Comparison of ENCODE assay signal across 30 cellular contexts in the genomic region with DNA sequence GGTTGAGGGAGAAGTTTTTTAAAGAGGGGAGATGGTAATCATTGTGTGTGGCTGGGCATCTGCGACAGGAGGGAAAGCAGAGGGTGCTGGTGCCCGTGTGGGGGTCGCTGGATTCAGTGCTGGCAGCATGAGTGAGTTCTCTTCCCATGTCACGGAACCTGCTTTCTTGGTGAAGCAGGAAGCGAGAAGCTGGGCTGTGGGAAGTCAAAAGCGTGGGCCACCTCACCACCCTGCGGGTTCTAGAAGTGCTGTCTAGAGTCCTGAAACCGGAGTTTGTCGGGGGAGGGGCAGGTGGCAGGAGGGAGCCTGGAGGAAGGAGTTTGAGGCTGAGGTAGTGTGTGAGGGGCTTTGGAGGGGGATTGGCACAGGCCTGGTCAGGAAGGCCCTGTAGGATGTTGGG. TPM values are rescaled to one million over a fixed set of nuclear protein-coding genes. Genes with fewer than 3 reads are reported as not detected.
DNase-seq lines count a peak whose midpoint lies in the region; ATAC-seq, FAIRE-seq and TF ChIP-seq lines count a peak whose summit lies in the region.
"Had no signal": no experiment of that assay in that cellular context is flagged by ENCODE, and none has a peak within 500 bp of the region (broad histone marks: within the 10 kb centered on the region; RNA-seq: fewer than 3 reads in every experiment).

No MANE protein-coding gene starts in this region.

- peaks cover 8% of the 10 kb centered on the region for H3K4me1 Mint-ChIP-seq in T-helper 17 cell
- H3K4me1 Mint-ChIP-seq in effector memory CD8-positive, alpha-beta T cell (ENCODE audit: low read depth in 2 of 2) = peaks cover 6 to 12% of the 10 kb centered on the region in 2 donors
- H3K4me1 Mint-ChIP-seq: brain, nephron had no signal

- peak overlapping the region; percentile 57 for H3K27ac Mint-ChIP-seq in T-helper 17 cell
- peak overlapping the region; percentile 61 to 82 for H3K27ac Mint-ChIP-seq in effector memory CD8-positive, alpha-beta T cell
- H3K27ac Mint-ChIP-seq: nephron, T-cell had no signal

- DNase-seq in HepG2 (ENCODE audit: low spot score) (no peak), right lobe of liver (no peak), T-helper 17 cell (no peak), NCI-H526 treated with DMSO at 0.1 percent for 48 hours (lab: John Stamatoyannopoulos, UW) (no peak)
- DNase-seq in effector memory CD8-positive, alpha-beta T cell = no peak
- DNase-seq in stimulated activated naive CD4-positive, alpha-beta T cell treated with Interleukin-2 at 50 U/mL for 16 hours (lab: John Stamatoyannopoulos, UW) = no peak
- no peak for DNase-seq in activated effector memory CD4-positive, alpha-beta T cell treated with Interleukin-2 at 50 U/mL for 16 hours
- DNase-seq in NK-92 treated with Interleukin-12 subunit alpha and Interleukin-12 subunit beta, amount 100 ng/mL, for 24 hours (lab: John Stamatoyannopoulos, UW) = no peak
- DNase-seq: ACHN; activated CD4-positive, alpha-beta T cell treated with anti-CD3 and anti-CD28 coated beads for 1 hour; effector CD8-positive, alpha-beta T cell; foreskin melanocyte; HCEC 1CT; hippocampal formation; KG1; left ventricle myocardium superior; midbrain; NCI-H1436; NCI-H510A; T-cell; testis; uterus had no signal

- H3K27me3 ChIP-seq in HepG2 (ENCODE audit: control insufficient read depth in 1 of 2, insufficient read depth in 2 of 2, low read length in 2 of 2) = no peaks in the 10 kb centered on the region
- H3K27me3 ChIP-seq in right lobe of liver = no peaks in the 10 kb centered on the region
- H3K27me3 ChIP-seq: esophagus muscularis mucosa, pancreas, testis, uterus had no signal

- no peak for TF ChIP-seq POLR2A in HepG2 (IDR thresholded peaks at IDR 0.05; ENCODE audit: insufficient read depth in 1 of 2, low read depth in 2 of 2, low read length in 2 of 2)
- TF ChIP-seq POLR2A in right lobe of liver (IDR thresholded peaks at IDR 0.05) = no peak

- TF ChIP-seq CTCF in HepG2 (CRISPR knock-in tag; IDR thresholded peaks at IDR 0.05) (no peak), right lobe of liver (IDR thresholded peaks at IDR 0.05) (no peak)

- H3K9me3 Mint-ChIP-seq in effector memory CD8-positive, alpha-beta T cell = no peaks in the 10 kb centered on the region
- H3K9me3 Mint-ChIP-seq: brain, nephron, T-cell had no signal

- CTCF ChIA-PET in HepG2 (lab: Yijun Ruan, JAX; ENCODE audit: low intra/inter-chr PET ratio, low total read pairs) = no interaction called here

- H3K79me2 ChIP-seq in HepG2 (ENCODE audit: insufficient read depth, low read length) = no peaks in the 10 kb centered on the region

- no peaks in the 10 kb centered on the region for H3K9me3 ChIP-seq in HepG2 (ENCODE audit: low read length)
- H3K9me3 ChIP-seq in right lobe of liver = no peaks in the 10 kb centered on the region
- no peaks in the 10 kb centered on the region for H3K9me3 ChIP-seq in T-helper 17 cell (ENCODE audit: control insufficient read depth, low read length, poor library complexity, severe bottlenecking)
- H3K9me3 ChIP-seq: esophagus muscularis mucosa, pancreas, testis, uterus had no signal

- H3K27ac ChIP-seq in HepG2 (ENCODE audit: extremely low read length, insufficient read depth, low read length) (no peak overlapping the region), right lobe of liver (no peak overlapping the region)
- H3K27ac ChIP-seq: esophagus muscularis mucosa, pancreas, testis, uterus had no signal

- POLR2A ChIA-PET in HepG2 (lab: Yijun Ruan, JAX) = no interaction called here

- H3K4me2 ChIP-seq in HepG2 (ENCODE audit: low read depth, low read length) = no peak overlapping the region

- no peak for TF ChIP-seq RAD21 in HepG2 (CRISPR knock-in tag; IDR thresholded peaks at IDR 0.05)

- in situ Hi-C loops in HepG2 (cut with HindIII; ENCODE audit: extremely low pct_ligation_motif_present, low pct_unique_long_range_greater_than_20kb) = no loop called here

- H2AFZ ChIP-seq in HepG2 (ENCODE audit: low read length) = no peak overlapping the region

- H3K4me1 ChIP-seq in HepG2 (ENCODE audit: insufficient read depth, low read length) = no peaks in the 10 kb centered on the region
- no peaks in the 10 kb centered on the region for H3K4me1 ChIP-seq in right lobe of liver
- H3K4me1 ChIP-seq: esophagus muscularis mucosa, pancreas, testis, uterus had no signal

- peak overlapping the region; percentile 45 for H3K4me3 Mint-ChIP-seq in T-helper 17 cell
- no peak overlapping the region for H3K4me3 Mint-ChIP-seq in effector memory CD8-positive, alpha-beta T cell
- H3K4me3 Mint-ChIP-seq: brain, nephron, T-cell had no signal

- H3K36me3 ChIP-seq in HepG2 (replicated peaks in 1 of 2; ENCODE audit: control insufficient read depth in 1 of 2, insufficient read depth in 2 of 2, low read length in 2 of 2) (peaks cover 5 to 24% of the 10 kb centered on the region in 2 experiments), right lobe of liver (peaks cover 0 to 40% (median 17%) of the 10 kb centered on the region in 4 donors)
- H3K36me3 ChIP-seq: uterus had no signal

- H4K20me1 ChIP-seq in HepG2 (ENCODE audit: insufficient read depth, low read length) = no peaks in the 10 kb centered on the region

- TF ChIP-seq EP300 in HepG2 (IDR thresholded peaks at IDR 0.05; ENCODE audit: low read depth in 2 of 2, low read length in 2 of 2) (no peak), HepG2 (CRISPR knock-in tag; IDR thresholded peaks at IDR 0.05; ENCODE audit: borderline replicate concordance) (no peak)

- intact Hi-C loops in HepG2 (cut with micrococcal nuclease; ENCODE audit: unreplicated experiment) (no loop called here), right lobe of liver (cut with DNase I) (no loop called here)

- no peak overlapping the region for H3K9ac ChIP-seq in HepG2 (ENCODE audit: insufficient read depth, low read depth, low read length)

- H3K4me3 ChIP-seq in HepG2 (replicated peaks in 1 of 3; ENCODE audit: insufficient read depth in 1 of 3, low read depth in 2 of 3, low read length in 3 of 3) (no peak overlapping the region), right lobe of liver (no peak overlapping the region)
- H3K4me3 ChIP-seq: esophagus muscularis mucosa, GM12878, pancreas, testis, uterus had no signal

- no peak for FAIRE-seq in HepG2 (lab: Jason Lieb, UNC)
- FAIRE-seq: D721Med, GM12878, pancreas had no signal

- H3K27me3 Mint-ChIP-seq in T-helper 17 cell = no peaks in the 10 kb centered on the region
- H3K27me3 Mint-ChIP-seq in effector memory CD8-positive, alpha-beta T cell = no peaks in the 10 kb centered on the region
- H3K27me3 Mint-ChIP-seq: T-cell had no signal

- no peak for ATAC-seq in HepG2
- no peak for ATAC-seq in right lobe of liver
- ATAC-seq in T-helper 17 cell = no peak
- ATAC-seq in effector memory CD8-positive, alpha-beta T cell (replicated peaks) = no peak
- ATAC-seq: GM12878, left ventricle myocardium superior, T-cell had no signal

- WGBS in HepG2 (ENCODE audit: low lambda C conversion rate) = 98% methylated on average over 9 of the region's 9 CpGs
- 92% methylated on average over 6 of the region's 9 CpGs for WGBS in right lobe of liver (ENCODE audit: insufficient coverage, low coverage, low lambda C conversion rate, missing lambda C conversion rate)

- H3K36me3 Mint-ChIP-seq in T-helper 17 cell (ENCODE audit: low read depth) = peaks cover 9% of the 10 kb centered on the region
- peaks cover 77% of the 10 kb centered on the region for H3K36me3 Mint-ChIP-seq in effector memory CD8-positive, alpha-beta T cell (ENCODE audit: insufficient read depth)

- no TSS peak for BruUV-seq in HepG2 (replicated peaks; lab: Mats Ljungman, UMichigan)

RNA-seq across cellular contexts. Expression of gene SART1, which starts 14.2 kb away (rescaled TPM):
- total RNA-seq in HepG2 (2016; rRNA removed; fragmentation: Illumina TruSeq; extraction: Trizol) (18.1 and 22.5 TPM in 2 replicates), right lobe of liver (10 to 100 TPM; 14.3 to 34.1 (median 20.6) TPM), T-helper 17 cell (10 to 100 TPM; 74.2 to 80.9 TPM)
- total RNA-seq in HepG2 (2016; cell fraction: cytosol; rRNA removed; fragmentation: Illumina TruSeq; extraction: Trizol; ENCODE audit: low read depth) = 9.9 and 12.6 TPM in 2 replicates
- 12.3 and 22.5 TPM in 2 replicates for total RNA-seq in HepG2 (2016; cell fraction: insoluble cytoplasmic fraction; rRNA removed; fragmentation: Illumina TruSeq; extraction: Trizol)
- 9.7 and 12.2 TPM in 2 replicates for total RNA-seq in HepG2 (2016; cell fraction: membrane; rRNA removed; fragmentation: Illumina TruSeq; extraction: Trizol)
- total RNA-seq in HepG2 (2016; cell fraction: nucleus; rRNA removed; fragmentation: Illumina TruSeq; extraction: Trizol) = 15.9 and 17.5 TPM in 2 replicates
- polyA plus RNA-seq in HepG2 (2011; rRNA removed) = 11.3 and 13.1 TPM in 2 replicates
- 7.2 and 7.5 TPM in 2 replicates for polyA plus RNA-seq in HepG2 (2011; cell fraction: cytosol; rRNA removed)
- polyA plus RNA-seq in HepG2 (2011; cell fraction: nucleus; rRNA removed) = 32.9 and 42.8 TPM in 2 replicates
- 17.3 and 24.6 TPM in 2 replicates for polyA plus RNA-seq in HepG2 (2012)
- 8.9 and 10.6 TPM in 2 replicates for polyA plus RNA-seq in HepG2 (2016; cell fraction: cytosol; fragmentation: Illumina TruSeq; extraction: Trizol; ENCODE audit: low read depth)
- 26.7 and 35.4 TPM in 2 replicates for polyA plus RNA-seq in HepG2 (2016; cell fraction: insoluble cytoplasmic fraction; fragmentation: Illumina TruSeq; extraction: Trizol; ENCODE audit: low read depth)
- polyA plus RNA-seq in HepG2 (2016; cell fraction: membrane; fragmentation: Illumina TruSeq; extraction: Trizol; ENCODE audit: low read depth) = 9.0 and 11.4 TPM in 2 replicates
- polyA plus RNA-seq in HepG2 (2016; cell fraction: nucleus; fragmentation: Illumina TruSeq; extraction: Trizol; ENCODE audit: insufficient read depth, low read depth) = 48.2 and 61.5 TPM in 2 replicates
- polyA minus RNA-seq in HepG2 (2011; rRNA and poly(A)+ RNA removed; ENCODE audit: low replicate concordance) = 11.0 and 12.8 TPM in 2 replicates
- 8.1 and 11.4 TPM in 2 replicates for polyA minus RNA-seq in HepG2 (2011; cell fraction: cytosol; rRNA and poly(A)+ RNA removed)
- 9.7 and 11.7 TPM in 2 replicates for polyA minus RNA-seq in HepG2 (2011; cell fraction: nucleus; rRNA and poly(A)+ RNA removed)

RNA-seq across cellular contexts. Expression of gene EIF1AD, which starts 26.2 kb away (rescaled TPM):
- total RNA-seq in HepG2 (2016; rRNA removed; fragmentation: Illumina TruSeq; extraction: Trizol) = 30.8 and 45.9 TPM in 2 replicates
- 6.9 and 8.1 TPM in 2 replicates for total RNA-seq in HepG2 (2016; cell fraction: cytosol; rRNA removed; fragmentation: Illumina TruSeq; extraction: Trizol; ENCODE audit: low read depth)
- 31.8 and 45.0 TPM in 2 replicates for total RNA-seq in HepG2 (2016; cell fraction: insoluble cytoplasmic fraction; rRNA removed; fragmentation: Illumina TruSeq; extraction: Trizol)
- 15.6 and 16.4 TPM in 2 replicates for total RNA-seq in HepG2 (2016; cell fraction: membrane; rRNA removed; fragmentation: Illumina TruSeq; extraction: Trizol)
- 25.8 TPM in 2 replicates for total RNA-seq in HepG2 (2016; cell fraction: nucleus; rRNA removed; fragmentation: Illumina TruSeq; extraction: Trizol)
- polyA plus RNA-seq in HepG2 (2011; rRNA removed) = 18.2 and 24.0 TPM in 2 replicates
- 22.4 and 22.6 TPM in 2 replicates for polyA plus RNA-seq in HepG2 (2011; cell fraction: cytosol; rRNA removed)
- polyA plus RNA-seq in HepG2 (2011; cell fraction: nucleus; rRNA removed) = 15.8 and 23.5 TPM in 2 replicates
- 15.2 and 20.1 TPM in 2 replicates for polyA plus RNA-seq in HepG2 (2012)
- polyA plus RNA-seq in HepG2 (2016; cell fraction: cytosol; fragmentation: Illumina TruSeq; extraction: Trizol; ENCODE audit: low read depth) = 2.1 and 2.9 TPM in 2 replicates
- polyA plus RNA-seq in HepG2 (2016; cell fraction: insoluble cytoplasmic fraction; fragmentation: Illumina TruSeq; extraction: Trizol; ENCODE audit: low read depth) = 33.3 and 34.6 TPM in 2 replicates
- 7.7 and 8.3 TPM in 2 replicates for polyA plus RNA-seq in HepG2 (2016; cell fraction: membrane; fragmentation: Illumina TruSeq; extraction: Trizol; ENCODE audit: low read depth)
- 31.4 and 35.8 TPM in 2 replicates for polyA plus RNA-seq in HepG2 (2016; cell fraction: nucleus; fragmentation: Illumina TruSeq; extraction: Trizol; ENCODE audit: insufficient read depth, low read depth)
- 41.6 and 67.3 TPM in 2 replicates for polyA minus RNA-seq in HepG2 (2011; rRNA and poly(A)+ RNA removed; ENCODE audit: low replicate concordance)
- 10.7 and 14.6 TPM in 2 replicates for polyA minus RNA-seq in HepG2 (2011; cell fraction: cytosol; rRNA and poly(A)+ RNA removed)
- polyA minus RNA-seq in HepG2 (2011; cell fraction: nucleus; rRNA and poly(A)+ RNA removed) = 14.3 and 20.4 TPM in 2 replicates
- 10 to 100 TPM; 11.5 to 22.1 (median 13.1) TPM for total RNA-seq in right lobe of liver
- 100 to 1,000 TPM in 1 of 2 donors, 10 to 100 TPM in 1; 85.2 to 100 TPM for total RNA-seq in T-helper 17 cell

RNA-seq across cellular contexts. Expression of gene BANF1, which starts 26.5 kb away (rescaled TPM):
- total RNA-seq in HepG2 (2016; rRNA removed; fragmentation: Illumina TruSeq; extraction: Trizol) = 40.5 and 45.9 TPM in 2 replicates
- total RNA-seq in HepG2 (2016; cell fraction: cytosol; rRNA removed; fragmentation: Illumina TruSeq; extraction: Trizol; ENCODE audit: low read depth) = 24.1 and 29.2 TPM in 2 replicates
- total RNA-seq in HepG2 (2016; cell fraction: insoluble cytoplasmic fraction; rRNA removed; fragmentation: Illumina TruSeq; extraction: Trizol) = 42.5 and 45.7 TPM in 2 replicates
- 21.9 and 24.3 TPM in 2 replicates for total RNA-seq in HepG2 (2016; cell fraction: membrane; rRNA removed; fragmentation: Illumina TruSeq; extraction: Trizol)
- total RNA-seq in HepG2 (2016; cell fraction: nucleus; rRNA removed; fragmentation: Illumina TruSeq; extraction: Trizol) = 17.5 and 24.3 TPM in 2 replicates
- 75.9 and 86.5 TPM in 2 replicates for polyA plus RNA-seq in HepG2 (2011; rRNA removed)
- 96.6 and 104 TPM in 2 replicates for polyA plus RNA-seq in HepG2 (2011; cell fraction: cytosol; rRNA removed)
- 34.4 and 41.3 TPM in 2 replicates for polyA plus RNA-seq in HepG2 (2011; cell fraction: nucleus; rRNA removed)
- 102 and 132 TPM in 2 replicates for polyA plus RNA-seq in HepG2 (2012)
- 115 and 123 TPM in 2 replicates for polyA plus RNA-seq in HepG2 (2016; cell fraction: cytosol; fragmentation: Illumina TruSeq; extraction: Trizol; ENCODE audit: low read depth)
- 264 and 272 TPM in 2 replicates for polyA plus RNA-seq in HepG2 (2016; cell fraction: insoluble cytoplasmic fraction; fragmentation: Illumina TruSeq; extraction: Trizol; ENCODE audit: low read depth)
- polyA plus RNA-seq in HepG2 (2016; cell fraction: membrane; fragmentation: Illumina TruSeq; extraction: Trizol; ENCODE audit: low read depth) = 102 and 111 TPM in 2 replicates
- 126 and 133 TPM in 2 replicates for polyA plus RNA-seq in HepG2 (2016; cell fraction: nucleus; fragmentation: Illumina TruSeq; extraction: Trizol; ENCODE audit: insufficient read depth, low read depth)
- 57.6 and 195 TPM in 2 replicates for polyA minus RNA-seq in HepG2 (2011; rRNA and poly(A)+ RNA removed; ENCODE audit: low replicate concordance)
- polyA minus RNA-seq in HepG2 (2011; cell fraction: cytosol; rRNA and poly(A)+ RNA removed) = 20.0 and 34.2 TPM in 2 replicates
- 23.4 and 30.2 TPM in 2 replicates for polyA minus RNA-seq in HepG2 (2011; cell fraction: nucleus; rRNA and poly(A)+ RNA removed)
- 10 to 100 TPM; 30.2 to 96.9 (median 72.0) TPM for total RNA-seq in right lobe of liver
- total RNA-seq in T-helper 17 cell = 10 to 100 TPM; 47.5 to 58.0 TPM

RNA-seq across cellular contexts. Expression of gene TSGA10IP, which starts 30.5 kb away (rescaled TPM):
- total RNA-seq in HepG2 (2016; rRNA removed; fragmentation: Illumina TruSeq; extraction: Trizol) (not detected in 2 replicates), right lobe of liver (not detected), T-helper 17 cell (not detected)
- not detected in 2 replicates for total RNA-seq in HepG2 (2016; cell fraction: cytosol; rRNA removed; fragmentation: Illumina TruSeq; extraction: Trizol; ENCODE audit: low read depth)
- 0.12 TPM in 1 of 2 replicates, not detected in the other for total RNA-seq in HepG2 (2016; cell fraction: insoluble cytoplasmic fraction; rRNA removed; fragmentation: Illumina TruSeq; extraction: Trizol)
- not detected in 2 replicates for total RNA-seq in HepG2 (2016; cell fraction: membrane; rRNA removed; fragmentation: Illumina TruSeq; extraction: Trizol)
- not detected in 2 replicates for total RNA-seq in HepG2 (2016; cell fraction: nucleus; rRNA removed; fragmentation: Illumina TruSeq; extraction: Trizol)
- 0.07 TPM in 1 of 2 replicates, not detected in the other for polyA plus RNA-seq in HepG2 (2011; rRNA removed)
- 0.05 and 0.12 TPM in 2 replicates for polyA plus RNA-seq in HepG2 (2011; cell fraction: cytosol; rRNA removed)
- polyA plus RNA-seq in HepG2 (2011; cell fraction: nucleus; rRNA removed) = 0.21 and 0.23 TPM in 2 replicates
- polyA plus RNA-seq in HepG2 (2012) = 0.07 and 0.12 TPM in 2 replicates
- 0.24 TPM in 1 of 2 replicates, not detected in the other for polyA plus RNA-seq in HepG2 (2016; cell fraction: cytosol; fragmentation: Illumina TruSeq; extraction: Trizol; ENCODE audit: low read depth)
- polyA plus RNA-seq in HepG2 (2016; cell fraction: insoluble cytoplasmic fraction; fragmentation: Illumina TruSeq; extraction: Trizol; ENCODE audit: low read depth) = not detected in 2 replicates
- not detected in 2 replicates for polyA plus RNA-seq in HepG2 (2016; cell fraction: membrane; fragmentation: Illumina TruSeq; extraction: Trizol; ENCODE audit: low read depth)
- not detected in 2 replicates for polyA plus RNA-seq in HepG2 (2016; cell fraction: nucleus; fragmentation: Illumina TruSeq; extraction: Trizol; ENCODE audit: insufficient read depth, low read depth)
- 0.12 TPM in 1 of 2 replicates, not detected in the other for polyA minus RNA-seq in HepG2 (2011; rRNA and poly(A)+ RNA removed; ENCODE audit: low replicate concordance)
- not detected in 2 replicates for polyA minus RNA-seq in HepG2 (2011; cell fraction: cytosol; rRNA and poly(A)+ RNA removed)
- 0.37 TPM in 1 of 2 replicates, not detected in the other for polyA minus RNA-seq in HepG2 (2011; cell fraction: nucleus; rRNA and poly(A)+ RNA removed)
- total RNA-seq: Daoy, esophagus muscularis mucosa, GM12878, left ventricle myocardium superior, T-cell, uterus had no signal
- polyA plus RNA-seq: BJ, GM12878, pancreas had no signal

RNA-seq across cellular contexts. Expression of gene CST6, which starts 36.0 kb away (rescaled TPM):
- total RNA-seq in HepG2 (2016; rRNA removed; fragmentation: Illumina TruSeq; extraction: Trizol) (not detected in 2 replicates), right lobe of liver (not detected), T-helper 17 cell (not detected)
- not detected in 2 replicates for total RNA-seq in HepG2 (2016; cell fraction: cytosol; rRNA removed; fragmentation: Illumina TruSeq; extraction: Trizol; ENCODE audit: low read depth)
- total RNA-seq in HepG2 (2016; cell fraction: insoluble cytoplasmic fraction; rRNA removed; fragmentation: Illumina TruSeq; extraction: Trizol) = not detected in 2 replicates
- not detected in 2 replicates for total RNA-seq in HepG2 (2016; cell fraction: membrane; rRNA removed; fragmentation: Illumina TruSeq; extraction: Trizol)
- not detected in 2 replicates for total RNA-seq in HepG2 (2016; cell fraction: nucleus; rRNA removed; fragmentation: Illumina TruSeq; extraction: Trizol)
- polyA plus RNA-seq in HepG2 (2011; rRNA removed) = not detected in 2 replicates
- not detected in 2 replicates for polyA plus RNA-seq in HepG2 (2011; cell fraction: cytosol; rRNA removed)
- polyA plus RNA-seq in HepG2 (2011; cell fraction: nucleus; rRNA removed) = not detected in 2 replicates
- polyA plus RNA-seq in HepG2 (2012) = not detected in 2 replicates
- polyA plus RNA-seq in HepG2 (2016; cell fraction: cytosol; fragmentation: Illumina TruSeq; extraction: Trizol; ENCODE audit: low read depth) = not detected in 2 replicates
- polyA plus RNA-seq in HepG2 (2016; cell fraction: insoluble cytoplasmic fraction; fragmentation: Illumina TruSeq; extraction: Trizol; ENCODE audit: low read depth) = not detected in 2 replicates
- polyA plus RNA-seq in HepG2 (2016; cell fraction: membrane; fragmentation: Illumina TruSeq; extraction: Trizol; ENCODE audit: low read depth) = not detected in 2 replicates
- polyA plus RNA-seq in HepG2 (2016; cell fraction: nucleus; fragmentation: Illumina TruSeq; extraction: Trizol; ENCODE audit: insufficient read depth, low read depth) = not detected in 2 replicates
- not detected in 2 replicates for polyA minus RNA-seq in HepG2 (2011; rRNA and poly(A)+ RNA removed; ENCODE audit: low replicate concordance)
- not detected in 2 replicates for polyA minus RNA-seq in HepG2 (2011; cell fraction: cytosol; rRNA and poly(A)+ RNA removed)
- not detected in 2 replicates for polyA minus RNA-seq in HepG2 (2011; cell fraction: nucleus; rRNA and poly(A)+ RNA removed)
- total RNA-seq: Daoy, esophagus muscularis mucosa, GM12878, left ventricle myocardium superior, T-cell had no signal
- polyA plus RNA-seq: GM12878 had no signal
